In the genomic region with DNA sequence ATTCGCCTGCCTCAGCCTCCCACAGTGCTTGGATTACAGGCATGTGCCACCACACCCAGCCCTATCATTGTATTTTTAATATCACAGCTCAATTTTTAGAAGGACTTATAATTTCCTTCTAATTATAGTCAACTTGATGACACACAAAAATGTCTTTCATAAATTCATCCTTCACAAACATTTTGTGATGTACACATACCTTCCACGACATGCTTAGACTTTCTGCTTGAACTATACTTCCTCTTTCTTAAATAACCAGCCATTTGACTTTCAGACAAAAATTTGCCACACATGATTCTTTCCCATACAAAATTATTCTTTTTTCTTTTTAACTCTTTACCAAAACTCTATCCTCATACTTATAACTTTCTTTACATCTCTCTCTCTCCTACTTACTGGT, we compare ENCODE assay signal across 31 cellular contexts. TPM values are rescaled to one million over a fixed set of nuclear protein-coding genes. Genes with fewer than 3 reads are reported as not detected.
A peak's percentile ranks its signal among the peaks of the same experiment; 100 is the strongest.
DNase-seq lines count a peak whose midpoint lies in the region; ATAC-seq and TF ChIP-seq lines count a peak whose summit lies in the region.
"Had no signal": no experiment of that assay in that cellular context is flagged by ENCODE, and none has a peak within 500 bp of the region (broad histone marks: within the 10 kb centered on the region; RNA-seq: fewer than 3 reads in every experiment).

No MANE protein-coding gene starts in this region.

- H3K27me3 ChIP-seq in mammary epithelial cell (ENCODE audit: insufficient read depth, low read length), result peaks cover 1% of the 10 kb centered on the region
- no peaks in the 10 kb centered on the region for H3K27me3 ChIP-seq in tibial artery
- H3K27me3 ChIP-seq: heart left ventricle, right atrium auricular region, SJSA1, tibial nerve had no signal

- H3K4me1 ChIP-seq in mammary epithelial cell (ENCODE audit: insufficient read depth, low read length) (no peaks in the 10 kb centered on the region), tibial artery (no peaks in the 10 kb centered on the region)
- H3K4me1 ChIP-seq: heart left ventricle, parathyroid adenoma, right atrium auricular region, SJSA1, tibial nerve had no signal

- no peaks in the 10 kb centered on the region for H3K79me2 ChIP-seq in mammary epithelial cell (ENCODE audit: insufficient read depth, low read length)
- H3K79me2 ChIP-seq: parathyroid adenoma had no signal

- DNase-seq in DMS53 (lab: John Stamatoyannopoulos, UW), result peak; percentile 7
- no peak for DNase-seq in DMS53 treated with DMSO at 0.1 percent for 48 hours (lab: John Stamatoyannopoulos, UW; ENCODE audit: unreplicated experiment)
- DNase-seq in GM12865 (ENCODE audit: low read depth), result peak; percentile 10
- peak; percentile 32 for DNase-seq in NAMALWA (ENCODE audit: low spot score)
- peak; percentile 2 for DNase-seq in mammary epithelial cell
- no peak for DNase-seq in DMS153 (lab: John Stamatoyannopoulos, UW)
- no peak for DNase-seq in tibial artery
- DNase-seq: 8988T; activated CD4-positive, alpha-beta memory T cell treated with anti-CD3 and anti-CD28 coated beads, Interleukin-2, amount 10 ng/mL, durations not matched to agents 7 days and 5 days; activated CD4-positive, CD25-positive, alpha-beta regulatory T cell treated with anti-CD3 and anti-CD28 coated beads, Interleukin-2, amount 50 U/mL, for 72 hours; activated CD8-positive, alpha-beta memory T cell treated with anti-CD3 and anti-CD28 coated beads, Interleukin-2, amount 50 U/mL, for 48 hours; activated naive CD4-positive, alpha-beta T cell treated with anti-CD3 and anti-CD28 coated beads, Interleukin-2, amount 50 U/mL, for 16 hours; amygdala; CD4-positive, alpha-beta memory T cell; effector CD4-positive, alpha-beta T cell; GDM1; heart left ventricle; NCI-H1417; NCI-H2081; NCI-H510A; stimulated activated CD4-positive, alpha-beta T cell treated with anti-CD3 and anti-CD28 coated beads, Interleukin-2, amount 100 ng/mL, for 24 hours had no signal

- CTCF ChIA-PET in mammary epithelial cell (lab: Charles Lee; ENCODE audit: low non-redundant PET), result no interaction called here

- no peak overlapping the region for H2AFZ ChIP-seq in mammary epithelial cell (ENCODE audit: low read depth, low read length)
- H2AFZ ChIP-seq: parathyroid adenoma had no signal

- no peak for TF ChIP-seq CTCF in GM12865 (IDR thresholded peaks at IDR 0.05; ENCODE audit: insufficient read depth, low read depth, low read length, missing control alignments)
- no peak for TF ChIP-seq CTCF in mammary epithelial cell (conservative IDR thresholded peaks at IDR 0.05 in 1 of 2, IDR thresholded peaks at IDR 0.05 in 1 of 2; ENCODE audit: extremely low read depth in 1 of 2, insufficient read depth in 1 of 2, low read depth in 1 of 2, low read length in 2 of 2)
- TF ChIP-seq CTCF in tibial artery (IDR thresholded peaks at IDR 0.05), result no peak

- dilution Hi-C loops in mammary epithelial cell (cut with HindIII; ENCODE audit: low sequenced_read_pairs), result no loop called here

- intact Hi-C loops in mammary epithelial cell (cut with micrococcal nuclease) (no loop called here), tibial artery (cut with DNase I; ENCODE audit: low total_unique reads) (no loop called here)

- H3K9me3 ChIP-seq in mammary epithelial cell (replicated peaks; ENCODE audit: insufficient read depth, low read length) (peaks cover 11% of the 10 kb centered on the region), tibial artery (peaks cover 0 to 26% (median 11%) of the 10 kb centered on the region in 3 donors)
- H3K9me3 ChIP-seq: SJSA1 had no signal

- in situ Hi-C loops in mammary epithelial cell (cut with MboI; ENCODE audit: low sequenced_read_pairs in 2 of 2), result no loop called here

- H3K27ac ChIP-seq in mammary epithelial cell (ENCODE audit: insufficient read depth, low read depth, low read length) (no peak overlapping the region), tibial artery (no peak overlapping the region)
- H3K27ac ChIP-seq: epithelial cell of prostate, heart left ventricle, parathyroid adenoma, right atrium auricular region, SJSA1, tibial nerve had no signal

- no TSS peak for BruUV-seq in mammary epithelial cell (replicated peaks; lab: Mats Ljungman, UMichigan)

- H3K4me3 ChIP-seq in GM12865 (ENCODE audit: low read depth, low read length) (no peak overlapping the region), mammary epithelial cell (replicated peaks in 1 of 3; ENCODE audit: insufficient read depth in 1 of 3, low read depth in 2 of 3, low read length in 3 of 3) (no peak overlapping the region), tibial artery (no peak overlapping the region)
- H3K4me3 ChIP-seq: heart left ventricle, right atrium auricular region, SJSA1, tibial nerve had no signal

- no peaks in the 10 kb centered on the region for H4K20me1 ChIP-seq in mammary epithelial cell (ENCODE audit: insufficient read depth, low read length)

- H3K4me2 ChIP-seq in mammary epithelial cell (ENCODE audit: insufficient read depth, low read depth, low read length), result no peak overlapping the region

- H3K36me3 ChIP-seq in mammary epithelial cell (ENCODE audit: insufficient read depth, low read length) (no peaks in the 10 kb centered on the region), tibial artery (no peaks in the 10 kb centered on the region)
- H3K36me3 ChIP-seq: heart left ventricle, right atrium auricular region, SJSA1, tibial nerve had no signal

- no peak overlapping the region for H3K9ac ChIP-seq in mammary epithelial cell (ENCODE audit: insufficient read depth, low read length)
- H3K9ac ChIP-seq: parathyroid adenoma had no signal

- WGBS in mammary epithelial cell (ENCODE audit: low coverage, missing lambda C conversion rate), result 0% methylated on average over 1 of the region's 2 CpGs

- no peak for ATAC-seq in GM21526 (IDR thresholded peaks at IDR 0.05; ENCODE audit: low FRiP score, unreplicated experiment)
- ATAC-seq: heart left ventricle, Panc1 had no signal

RNA-seq across cellular contexts. Expression of gene CCK, which starts 48.4 kb away (rescaled TPM):
- 1 to 10 TPM in 1 of 2 donors, not detected in 1; 1.5 TPM for total RNA-seq in mammary epithelial cell
- 0.99 TPM for polyA plus RNA-seq in mammary epithelial cell
- not detected for polyA minus RNA-seq in mammary epithelial cell
- total RNA-seq: activated CD4-positive, alpha-beta memory T cell treated with anti-CD3 and anti-CD28 coated beads, Interleukin-2, amount 10 ng/mL, durations not matched to agents 7 days and 5 days; CD4-positive, alpha-beta memory T cell; heart left ventricle; lung microvascular endothelial cell; right atrium auricular region; SJSA1; T-helper 1 cell treated with Interleukin-12 subunit alpha and Interleukin-12 subunit beta and Interleukin-4 antibody, amounts not matched to agents 30 ng/mL and 1 ng/mL, for 36 hours; tibial nerve had no signal
- polyA plus RNA-seq: CD4-positive, alpha-beta memory T cell; heart left ventricle; neural cell had no signal

Comparison
In these comparisons a context has a peak if more than half of its experiments do, and no peak if none do; other contexts are left out.
1. DNase-seq: peak in DMS53 (single experiment), GM12865 (single experiment), NAMALWA (single experiment) and mammary epithelial cell (single experiment); none in DMS53 treated with DMSO at 0.1 percent for 48 hours (single experiment), DMS153 (single experiment) and tibial artery (0 of 2).